In the genomic region with DNA sequence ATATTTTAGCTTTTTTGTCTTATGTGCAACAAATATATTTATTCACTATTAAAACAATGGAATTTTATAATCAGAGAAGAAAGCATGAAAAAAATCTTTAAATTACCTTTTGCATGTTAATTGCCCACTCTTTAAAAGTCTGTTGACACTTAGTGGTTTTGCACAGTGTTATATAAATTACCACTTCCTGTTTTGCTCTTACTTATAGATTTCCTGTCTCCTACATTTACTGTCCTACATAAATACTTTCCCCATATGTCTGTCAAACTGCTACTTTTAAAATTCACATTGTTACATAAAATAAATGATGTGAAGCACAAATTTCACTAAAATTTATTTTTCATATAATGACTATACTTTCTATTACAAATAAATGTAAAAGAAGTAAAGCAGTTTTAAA, we compare ENCODE assay signal across 10 cellular contexts.
DNase-seq lines count a peak whose midpoint lies in the region; ATAC-seq, FAIRE-seq and TF ChIP-seq lines count a peak whose summit lies in the region.
"Had no signal": no experiment of that assay in that cellular context is flagged by ENCODE, and none has a peak within 500 bp of the region (broad histone marks: within the 10 kb centered on the region; RNA-seq: fewer than 3 reads in every experiment).

No MANE protein-coding gene starts in this region.

- peak; percentile 89 for ATAC-seq in GM21423 (IDR thresholded peaks at IDR 0.05; ENCODE audit: unreplicated experiment)
- ATAC-seq in HG03196 (IDR thresholded peaks at IDR 0.05; ENCODE audit: unreplicated experiment): peak; percentile 80

- no peak for FAIRE-seq in GM12891 (lab: Jason Lieb, UNC)

- TF ChIP-seq POLR2A in GM12891 (IDR thresholded peaks at IDR 0.05; ENCODE audit: low read depth, low read length): no peak

- DNase-seq in GM12891 (ENCODE audit: insufficient read length, low spot score): no peak
- peak; percentile 28 for DNase-seq in SIG-M5 (lab: John Stamatoyannopoulos, UW)
- DNase-seq in middle frontal gyrus (ENCODE audit: extremely low spot score, low spot score): no peak
- DNase-seq in activated T-cell treated with anti-CD3 and anti-CD28 coated beads for 4 hours: no peak
- no peak for DNase-seq in hepatic stellate cell (ENCODE audit: low spot score)
- no peak for DNase-seq in HUDEP-2 (lab: John Stamatoyannopoulos, UW; ENCODE audit: unreplicated experiment in 76 of 76)
- DNase-seq: CD4-positive, CD25-positive, alpha-beta regulatory T cell; occipital lobe had no signal

TF ChIP-seq in GM12891, 5 proteins besides CTCF, POLR2A, EP300 and RAD21:
- TF ChIP-seq POU2F2 (IDR thresholded peaks at IDR 0.05; ENCODE audit: low read depth, low read length): no peak
- peak; percentile 73 for TF ChIP-seq SPI1 (IDR thresholded peaks at IDR 0.05; ENCODE audit: low read depth, low read length)
